27 cellular contexts compared by ENCODE assay signal in genomic region chr2:80019571-80019970, GRCh38.
"Had no signal": no experiment of that assay in that cellular context is flagged by ENCODE, and none has a peak within 500 bp of the region (broad histone marks: within the 10 kb centered on the region; RNA-seq: fewer than 3 reads in every experiment).

No MANE protein-coding gene starts in this region.

- DNase-seq: nephron progenitor cell; occipital lobe; ovary; posterior cingulate gyrus; psoas muscle; right cardiac atrium; right lobe of liver; sigmoid colon; stimulated activated CD4-positive, alpha-beta T cell treated with anti-CD3 and anti-CD28 coated beads, Interleukin-15, amount 100 ng/mL, for 24 hours; stimulated activated CD4-positive, alpha-beta T cell treated with anti-CD3 and anti-CD28 coated beads, Interleukin-2, amount 100 ng/mL, for 24 hours; stimulated activated CD4-positive, alpha-beta T cell treated with anti-CD3 and anti-CD28 coated beads, Interleukin-2, amount 100 ng/mL, for 48 hours; stimulated activated CD4-positive, alpha-beta T cell treated with anti-CD3 and anti-CD28 coated beads, Interleukin-4, amount 100 ng/mL, for 24 hours; stimulated activated naive B cell treated with anti-CD40 and anti-IgM and Interleukin-4, amounts not matched to agents 10 μg/mL and 1 μg/mL and 100 μg/mL, for 72 hours; stimulated activated naive CD4-positive, alpha-beta T cell treated with Interleukin-2 at 50 U/mL for 16 hours; stomach; thyroid gland; trophoblast cell; upper lobe of left lung had no signal

- H3K36me3 Mint-ChIP-seq: natural killer cell treated with Interleukin-12 subunit alpha and Interleukin-12 subunit beta and Interleukin-15 and Interleukin-18, amount 100 ng/mL, for 72 hours; stimulated activated effector memory CD8-positive, alpha-beta T cell treated with anti-CD3 and anti-CD28 coated beads, Interleukin-12 subunit alpha, Interleukin-12 subunit beta, amount 100 ng/mL, for 72 hours; stimulated activated naive B cell treated with anti-CD40 and anti-IgM and Interleukin-4, amounts not matched to agents 10 μg/mL and 1 μg/mL and 100 μg/mL, for 72 hours had no signal

- H3K27me3 ChIP-seq: ovary, right lobe of liver, sigmoid colon, stomach, thyroid gland, tibial nerve, upper lobe of left lung, vagina had no signal

- H3K27me3 Mint-ChIP-seq: natural killer cell treated with Interleukin-12 subunit alpha and Interleukin-12 subunit beta and Interleukin-15 and Interleukin-18, amount 100 ng/mL, for 72 hours; progenitor cell of endocrine pancreas; stimulated activated naive B cell treated with anti-CD40 and anti-IgM and Interleukin-4, amounts not matched to agents 10 μg/mL and 1 μg/mL and 100 μg/mL, for 72 hours; stimulated activated naive CD8-positive, alpha-beta T cell treated with anti-CD3 and anti-CD28 coated beads, Interleukin-15, Interleukin-2, amounts not matched to agents 100 ng/mL and 50 ng/mL, for 24 hours had no signal

- H3K79me2 ChIP-seq: parathyroid adenoma had no signal

- H3K36me3 ChIP-seq: ovary, right lobe of liver, sigmoid colon, stomach, thoracic aorta, thyroid gland, tibial nerve, upper lobe of left lung, vagina had no signal

- H3K4me3 Mint-ChIP-seq: natural killer cell treated with Interleukin-12 subunit alpha and Interleukin-12 subunit beta and Interleukin-15 and Interleukin-18, amount 100 ng/mL, for 72 hours; nephron progenitor cell; neural crest cell; stimulated activated effector memory CD8-positive, alpha-beta T cell treated with anti-CD3 and anti-CD28 coated beads, Interleukin-12 subunit alpha, Interleukin-12 subunit beta, amount 100 ng/mL, for 72 hours; stimulated activated naive B cell treated with anti-CD40 and anti-IgM and Interleukin-4, amounts not matched to agents 10 μg/mL and 1 μg/mL and 100 μg/mL, for 72 hours; stimulated activated naive CD8-positive, alpha-beta T cell treated with anti-CD3 and anti-CD28 coated beads, Interleukin-15, Interleukin-2, amounts not matched to agents 100 ng/mL and 50 ng/mL, for 24 hours had no signal

- H3K27ac ChIP-seq: ovary, parathyroid adenoma, psoas muscle, right lobe of liver, sigmoid colon, stomach, thoracic aorta, thyroid gland, tibial nerve, upper lobe of left lung, vagina had no signal

- H3K9me3 Mint-ChIP-seq: nephron progenitor cell; stimulated activated naive CD8-positive, alpha-beta T cell treated with anti-CD3 and anti-CD28 coated beads, Interleukin-15, Interleukin-2, amounts not matched to agents 100 ng/mL and 50 ng/mL, for 24 hours had no signal

- ATAC-seq: natural killer cell treated with Interleukin-12 subunit alpha and Interleukin-12 subunit beta and Interleukin-15 and Interleukin-18, amount 100 ng/mL, for 72 hours; psoas muscle; right cardiac atrium; right lobe of liver; stimulated activated effector memory CD8-positive, alpha-beta T cell treated with anti-CD3 and anti-CD28 coated beads, Interleukin-12 subunit alpha, Interleukin-12 subunit beta, amount 100 ng/mL, for 72 hours; stimulated activated naive B cell treated with anti-CD40 and anti-IgM and Interleukin-4, amounts not matched to agents 10 μg/mL and 1 μg/mL and 100 μg/mL, for 72 hours had no signal

- H3K4me3 ChIP-seq: ovary, psoas muscle, right lobe of liver, sigmoid colon, stomach, thoracic aorta, thyroid gland, tibial nerve, upper lobe of left lung, vagina had no signal

- H3K27ac Mint-ChIP-seq: natural killer cell treated with Interleukin-12 subunit alpha and Interleukin-12 subunit beta and Interleukin-15 and Interleukin-18, amount 100 ng/mL, for 72 hours; nephron progenitor cell; progenitor cell of endocrine pancreas; stimulated activated effector memory CD8-positive, alpha-beta T cell treated with anti-CD3 and anti-CD28 coated beads, Interleukin-12 subunit alpha, Interleukin-12 subunit beta, amount 100 ng/mL, for 72 hours; stimulated activated naive B cell treated with anti-CD40 and anti-IgM and Interleukin-4, amounts not matched to agents 10 μg/mL and 1 μg/mL and 100 μg/mL, for 72 hours; stimulated activated naive CD8-positive, alpha-beta T cell treated with anti-CD3 and anti-CD28 coated beads, Interleukin-15, Interleukin-2, amounts not matched to agents 100 ng/mL and 50 ng/mL, for 24 hours had no signal

- H2AFZ ChIP-seq: parathyroid adenoma had no signal

- H3K4me1 Mint-ChIP-seq: nephron progenitor cell; stimulated activated effector memory CD8-positive, alpha-beta T cell treated with anti-CD3 and anti-CD28 coated beads, Interleukin-12 subunit alpha, Interleukin-12 subunit beta, amount 100 ng/mL, for 72 hours; stimulated activated naive B cell treated with anti-CD40 and anti-IgM and Interleukin-4, amounts not matched to agents 10 μg/mL and 1 μg/mL and 100 μg/mL, for 72 hours had no signal

- H3K4me1 ChIP-seq: parathyroid adenoma, psoas muscle, sigmoid colon, stomach, thyroid gland, tibial nerve, upper lobe of left lung, vagina had no signal

- H3K9ac ChIP-seq: parathyroid adenoma had no signal

- H3K9me3 ChIP-seq: ovary, psoas muscle, right lobe of liver, sigmoid colon, stomach, thoracic aorta, thyroid gland, tibial nerve, upper lobe of left lung, vagina had no signal
